19 cellular contexts compared by ENCODE assay signal in the genomic region with DNA sequence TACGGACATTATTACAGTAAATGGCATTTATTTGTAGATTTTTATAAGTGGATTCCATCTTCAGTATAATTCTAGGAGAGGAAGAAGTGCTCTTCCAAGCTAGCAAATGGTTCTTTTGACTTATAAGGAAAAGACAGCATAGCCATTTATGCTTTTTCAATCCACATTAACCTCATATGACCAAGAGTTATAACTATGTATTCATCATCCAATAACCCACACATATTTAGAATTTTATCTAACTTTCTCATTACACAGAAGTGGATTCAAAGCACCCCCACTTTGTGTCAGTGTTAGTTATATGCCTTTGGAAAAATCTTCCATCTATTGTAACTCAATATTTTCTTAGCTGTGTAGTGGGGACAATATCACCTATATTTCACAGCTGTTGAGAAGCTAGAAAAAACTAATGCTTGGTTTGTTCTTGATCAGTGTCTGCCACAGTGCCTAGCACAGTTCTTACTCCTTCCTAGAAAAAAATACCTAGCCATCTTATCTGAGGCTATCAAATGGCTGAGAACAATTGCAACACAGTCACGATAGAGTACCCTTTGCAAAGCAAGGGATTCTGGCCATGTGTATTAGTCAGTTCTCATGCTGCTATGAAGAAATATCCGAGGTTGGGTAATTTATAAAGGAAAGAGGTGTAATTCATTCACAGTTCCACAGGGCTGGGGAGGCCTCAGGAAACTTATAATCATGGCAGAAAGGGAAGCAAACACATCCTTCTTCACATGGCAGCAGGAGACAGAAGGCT.
DNase-seq lines count a peak whose midpoint lies in the region; ATAC-seq and TF ChIP-seq lines count a peak whose summit lies in the region.
"Had no signal": no experiment of that assay in that cellular context is flagged by ENCODE, and none has a peak within 500 bp of the region (broad histone marks: within the 10 kb centered on the region; RNA-seq: fewer than 3 reads in every experiment).

No MANE protein-coding gene starts in this region.

- no peaks in the 10 kb centered on the region for H3K27me3 Mint-ChIP-seq in glutamatergic neuron (ENCODE audit: unreplicated experiment)
- H3K27me3 Mint-ChIP-seq in natural killer cell treated with Interleukin-12 subunit alpha and Interleukin-12 subunit beta and Interleukin-15 and Interleukin-18, amount 100 ng/mL, for 72 hours, result no peaks in the 10 kb centered on the region
- no peaks in the 10 kb centered on the region for H3K27me3 Mint-ChIP-seq in activated naive CD8-positive, alpha-beta T cell treated with anti-CD3 and anti-CD28 coated beads for 36 hours
- H3K27me3 Mint-ChIP-seq: CD4-positive, alpha-beta memory T cell had no signal

- no peak for ATAC-seq in natural killer cell treated with Interleukin-12 subunit alpha and Interleukin-12 subunit beta and Interleukin-15 and Interleukin-18, amount 100 ng/mL, for 72 hours
- ATAC-seq: HepG2 had no signal

- H3K4me3 ChIP-seq in NB4 (ENCODE audit: low read depth, low read length), result no peak overlapping the region
- H3K4me3 ChIP-seq in epithelial cell of esophagus (ENCODE audit: low read length), result no peak overlapping the region
- H3K4me3 ChIP-seq: PC-9, SJSA1 had no signal

- TF ChIP-seq CTCF in NB4 (IDR thresholded peaks at IDR 0.05; ENCODE audit: low read depth, low read length) (no peak), epithelial cell of esophagus (IDR thresholded peaks at IDR 0.05; ENCODE audit: insufficient read depth, low read depth, low read length, missing control alignments) (no peak), glutamatergic neuron (IDR thresholded peaks at IDR 0.05; ENCODE audit: partially characterized antibody, unreplicated experiment) (no peak)

- no peaks in the 10 kb centered on the region for H3K9me3 Mint-ChIP-seq in glutamatergic neuron (ENCODE audit: unreplicated experiment)
- peaks cover 12% of the 10 kb centered on the region for H3K9me3 Mint-ChIP-seq in natural killer cell treated with Interleukin-12 subunit alpha and Interleukin-12 subunit beta and Interleukin-15 and Interleukin-18, amount 100 ng/mL, for 72 hours
- peaks cover 2% of the 10 kb centered on the region for H3K9me3 Mint-ChIP-seq in activated naive CD8-positive, alpha-beta T cell treated with anti-CD3 and anti-CD28 coated beads for 36 hours

- peak overlapping the region; percentile 18 for H3K27ac Mint-ChIP-seq in glutamatergic neuron (ENCODE audit: unreplicated experiment)
- H3K27ac Mint-ChIP-seq in natural killer cell treated with Interleukin-12 subunit alpha and Interleukin-12 subunit beta and Interleukin-15 and Interleukin-18, amount 100 ng/mL, for 72 hours, result no peak overlapping the region
- no peak overlapping the region for H3K27ac Mint-ChIP-seq in activated naive CD8-positive, alpha-beta T cell treated with anti-CD3 and anti-CD28 coated beads for 36 hours
- H3K27ac Mint-ChIP-seq: CD4-positive, alpha-beta memory T cell had no signal

- no peak overlapping the region for H3K4me3 Mint-ChIP-seq in glutamatergic neuron (ENCODE audit: unreplicated experiment)
- no peak overlapping the region for H3K4me3 Mint-ChIP-seq in natural killer cell treated with Interleukin-12 subunit alpha and Interleukin-12 subunit beta and Interleukin-15 and Interleukin-18, amount 100 ng/mL, for 72 hours
- H3K4me3 Mint-ChIP-seq in activated naive CD8-positive, alpha-beta T cell treated with anti-CD3 and anti-CD28 coated beads for 36 hours, result no peak overlapping the region
- H3K4me3 Mint-ChIP-seq: CD4-positive, alpha-beta memory T cell had no signal

- TF ChIP-seq POLR2A in NB4 (IDR thresholded peaks at IDR 0.05; ENCODE audit: extremely low read depth, insufficient read length), result no peak

- H3K4me1 Mint-ChIP-seq in glutamatergic neuron (ENCODE audit: low read depth, unreplicated experiment), result peaks cover 4% of the 10 kb centered on the region
- no peaks in the 10 kb centered on the region for H3K4me1 Mint-ChIP-seq in natural killer cell treated with Interleukin-12 subunit alpha and Interleukin-12 subunit beta and Interleukin-15 and Interleukin-18, amount 100 ng/mL, for 72 hours (ENCODE audit: low read depth in 2 of 2)
- H3K4me1 Mint-ChIP-seq in activated naive CD8-positive, alpha-beta T cell treated with anti-CD3 and anti-CD28 coated beads for 36 hours, result no peaks in the 10 kb centered on the region
- H3K4me1 Mint-ChIP-seq: CD4-positive, alpha-beta memory T cell had no signal

- DNase-seq in EL (peak; percentile 13), NB4 (ENCODE audit: low read depth) (peak; percentile 4), epithelial cell of esophagus (ENCODE audit: low read depth) (peak; percentile 24), glutamatergic neuron (no peak), A172 (ENCODE audit: low spot score) (no peak)
- DNase-seq in natural killer cell treated with Interleukin-12 subunit alpha and Interleukin-12 subunit beta and Interleukin-15 and Interleukin-18, amount 100 ng/mL, for 72 hours (ENCODE audit: low spot score), result no peak
- no peak for DNase-seq in activated naive CD8-positive, alpha-beta T cell treated with anti-CD3 and anti-CD28 coated beads for 36 hours
- DNase-seq in activated CD4-positive, alpha-beta T cell treated with anti-CD3 and anti-CD28 coated beads for 48 hours, result no peak
- DNase-seq: Calu3; CD4-positive, alpha-beta memory T cell; DMS53; NCI-H1105 treated with DMSO at 0.1 percent for 48 hours; NCI-H1694 treated with DMSO at 0.1 percent for 48 hours; NCI-H2107; NCI-H2227 treated with DMSO at 0.1 percent for 48 hours; NCI-H524; PC-9 had no signal

- no peaks in the 10 kb centered on the region for H3K36me3 Mint-ChIP-seq in glutamatergic neuron (ENCODE audit: unreplicated experiment)
- no peaks in the 10 kb centered on the region for H3K36me3 Mint-ChIP-seq in natural killer cell treated with Interleukin-12 subunit alpha and Interleukin-12 subunit beta and Interleukin-15 and Interleukin-18, amount 100 ng/mL, for 72 hours
- no peaks in the 10 kb centered on the region for H3K36me3 Mint-ChIP-seq in activated naive CD8-positive, alpha-beta T cell treated with anti-CD3 and anti-CD28 coated beads for 36 hours
- H3K36me3 Mint-ChIP-seq: CD4-positive, alpha-beta memory T cell had no signal

Comparison
In these comparisons a context has a peak if more than half of its experiments do, and no peak if none do; other contexts are left out.
1. DNase-seq: peak in EL (single experiment), NB4 (single experiment) and epithelial cell of esophagus (single experiment); none in glutamatergic neuron (single experiment), natural killer cell treated with Interleukin-12 subunit alpha and Interleukin-12 subunit beta and Interleukin-15 and Interleukin-18, amount 100 ng/mL, for 72 hours (single experiment), activated naive CD8-positive, alpha-beta T cell treated with anti-CD3 and anti-CD28 coated beads for 36 hours (single experiment), activated CD4-positive, alpha-beta T cell treated with anti-CD3 and anti-CD28 coated beads for 48 hours (single experiment) and A172 (single experiment).